Comparison of ENCODE assay signal across 13 cellular contexts in genomic region chr3:149385617-149386298, GRCh38. TPM values are rescaled to one million over a fixed set of nuclear protein-coding genes. Genes with fewer than 3 reads are reported as not detected.
DNase-seq lines count a peak whose midpoint lies in the region; ATAC-seq, FAIRE-seq and TF ChIP-seq lines count a peak whose summit lies in the region.
"Had no signal": no experiment of that assay in that cellular context is flagged by ENCODE, and none has a peak within 500 bp of the region (broad histone marks: within the 10 kb centered on the region; RNA-seq: fewer than 3 reads in every experiment).

No MANE protein-coding gene starts in this region.

- in situ Hi-C loops in HepG2 (cut with HindIII; ENCODE audit: extremely low pct_ligation_motif_present, low pct_unique_long_range_greater_than_20kb) = no loop called here

- 0% methylated on average over 7 of the region's 7 CpGs for whole genome bisulfite sequencing in HepG2 (ENCODE audit: low lambda C conversion rate)

- no peak for TF ChIP-seq CTCF in Calu3 (IDR thresholded peaks at IDR 0.05; ENCODE audit: unreplicated experiment)
- TF ChIP-seq CTCF in HepG2 (CRISPR knock-in tag; IDR thresholded peaks at IDR 0.05) = no peak

- H3K4me3 ChIP-seq in HepG2 (replicated peaks in 1 of 3; ENCODE audit: insufficient read depth in 1 of 3, low read depth in 2 of 3, low read length in 3 of 3) (peak overlapping the region; percentile 42 to 69 (median 66); a peak in 5 of 6 replicates), skeletal muscle satellite cell (ENCODE audit: low read length) (peak overlapping the region; percentile 26)

- DNase-seq in Calu3 = peak; percentile 69
- DNase-seq in HepG2 (ENCODE audit: low spot score) = peak; percentile 98
- no peak for DNase-seq in NCI-H1105 treated with DMSO at 0.1 percent for 48 hours (lab: John Stamatoyannopoulos, UW)
- no peak for DNase-seq in dedifferentiated amniotic fluid mesenchymal stem cell (ENCODE audit: extremely low spot score)
- DNase-seq in UCSD-AML1 (lab: John Stamatoyannopoulos, UW; ENCODE audit: unreplicated experiment) = no peak
- DNase-seq: activated naive CD4-positive, alpha-beta T cell treated with Interleukin-2 at 50 U/mL for 16 hours; BE2C; GOT3; NCI-H2171 treated with DMSO at 0.1 percent for 48 hours had no signal

- H3K9ac ChIP-seq in HepG2 (ENCODE audit: insufficient read depth, low read depth, low read length) (peak overlapping the region; percentile 98), skeletal muscle satellite cell (ENCODE audit: low read depth, low read length) (peak overlapping the region; percentile 78)

- peaks cover 92% of the 10 kb centered on the region for H3K4me1 ChIP-seq in HepG2 (ENCODE audit: insufficient read depth, low read length)
- peaks cover 63% of the 10 kb centered on the region for H3K4me1 ChIP-seq in skeletal muscle satellite cell (ENCODE audit: control insufficient read depth, insufficient read depth, low read length)
- H3K4me1 ChIP-seq: BE2C had no signal

- no peaks in the 10 kb centered on the region for H3K27me3 Mint-ChIP-seq in Calu3 (ENCODE audit: unreplicated experiment)

- no peak overlapping the region for H2AFZ ChIP-seq in HepG2 (ENCODE audit: low read length)

- FAIRE-seq in HepG2 (lab: Jason Lieb, UNC) = peak; percentile 97

- peaks cover 29% of the 10 kb centered on the region for H3K79me2 ChIP-seq in HepG2 (ENCODE audit: insufficient read depth, low read length)

- peak overlapping the region; percentile 0 for H3K27ac ChIP-seq in angular gyrus (ENCODE audit: low read depth, low read length)
- H3K27ac ChIP-seq in HepG2 (ENCODE audit: extremely low read length, insufficient read depth, low read length) = peak overlapping the region; percentile 100

- no peaks in the 10 kb centered on the region; a peak in 1 of 5 replicates for H3K27me3 ChIP-seq in HepG2 (ENCODE audit: control insufficient read depth in 1 of 2, insufficient read depth in 2 of 2, low read length in 2 of 2)
- H3K27me3 ChIP-seq in skeletal muscle satellite cell (ENCODE audit: control insufficient read depth, insufficient read depth, low read length) = no peaks in the 10 kb centered on the region
- H3K27me3 ChIP-seq: BE2C had no signal

- ATAC-seq in HepG2 = peak; percentile 53
- no peak for ATAC-seq in HG02970 (IDR thresholded peaks at IDR 0.05; ENCODE audit: low FRiP score, unreplicated experiment)

- no peaks in the 10 kb centered on the region for H4K20me1 ChIP-seq in HepG2 (ENCODE audit: insufficient read depth, low read length)

- no peak for TF ChIP-seq RAD21 in HepG2 (CRISPR knock-in tag; IDR thresholded peaks at IDR 0.05)

- POLR2A ChIA-PET in HepG2 (lab: Yijun Ruan, JAX) = interaction anchor here (1.0 to 8.2 kb wide), 15 partner anchors 10 to 1354 kb away, joined by 3 to 265 read pairs (median 8); partner anchors contain the start of genes HPS3, TM4SF1 and TM4SF4

- H3K4me2 ChIP-seq in HepG2 (ENCODE audit: low read depth, low read length) (peak overlapping the region; percentile 91), skeletal muscle satellite cell (ENCODE audit: low read length) (peak overlapping the region; percentile 70)

- peak; percentile 82 to 99 for TF ChIP-seq POLR2A in HepG2 (IDR thresholded peaks at IDR 0.05; ENCODE audit: insufficient read depth in 1 of 2, low read depth in 2 of 2, low read length in 2 of 2)

- peak overlapping the region; percentile 97 for H3K27ac Mint-ChIP-seq in Calu3 (ENCODE audit: unreplicated experiment)

- BruUV-seq in Calu3 (replicated peaks; lab: Mats Ljungman, UMichigan) = no TSS peak
- no TSS peak for BruUV-seq in HepG2 (replicated peaks; lab: Mats Ljungman, UMichigan)

- CTCF ChIA-PET in Calu3 (lab: Charles Lee) (interaction anchor here (0.7 to 3.5 kb wide), 10 partner anchors 8 to 265 kb away, joined by 3 to 23 read pairs (median 4); partner anchors contain the start of genes TM4SF1 and TM4SF4), HepG2 (lab: Yijun Ruan, JAX; ENCODE audit: low intra/inter-chr PET ratio, low total read pairs) (interaction anchor here (0.9 kb wide), 1 partner anchor 8 kb away, joined by 3 read pairs; no protein-coding TSS in a partner anchor)

- intact Hi-C loops in Calu3 (cut with micrococcal nuclease; ENCODE audit: unreplicated experiment) (loop anchor here (1.0 to 10.0 kb wide), 4 partner anchors 13 to 269 kb away; partner anchors contain the start of gene WWTR1), HepG2 (cut with micrococcal nuclease; ENCODE audit: unreplicated experiment) (loop anchor here (1.0 to 5.0 kb wide), 3 partner anchors 8 to 163 kb away; partner anchors contain the start of genes CP and TM4SF1)

- H3K4me3 Mint-ChIP-seq in Calu3 (ENCODE audit: low read depth, unreplicated experiment) = peak overlapping the region; percentile 59

- peaks cover 86% of the 10 kb centered on the region for H3K4me1 Mint-ChIP-seq in Calu3 (ENCODE audit: low read depth, unreplicated experiment)

- H3K9me3 ChIP-seq in HepG2 (ENCODE audit: low read length) (no peaks in the 10 kb centered on the region), skeletal muscle satellite cell (replicated peaks; ENCODE audit: low read length) (no peaks in the 10 kb centered on the region)
- H3K9me3 ChIP-seq: BE2C had no signal

- H3K9me3 Mint-ChIP-seq in Calu3 (ENCODE audit: low read depth, unreplicated experiment) = no peaks in the 10 kb centered on the region

- no peaks in the 10 kb centered on the region for H3K36me3 ChIP-seq in HepG2 (replicated peaks in 1 of 2; ENCODE audit: control insufficient read depth in 1 of 2, insufficient read depth in 2 of 2, low read length in 2 of 2)
- H3K36me3 ChIP-seq in skeletal muscle satellite cell (ENCODE audit: insufficient read depth, low read length) = no peaks in the 10 kb centered on the region
- H3K36me3 ChIP-seq: BE2C had no signal

- TF ChIP-seq EP300 in HepG2 (IDR thresholded peaks at IDR 0.05; ENCODE audit: low read depth in 2 of 2, low read length in 2 of 2) (no peak), HepG2 (CRISPR knock-in tag; IDR thresholded peaks at IDR 0.05; ENCODE audit: borderline replicate concordance) (no peak; the same call in 1 of the 2 replicates)

- peaks cover 62% of the 10 kb centered on the region for H3K36me3 Mint-ChIP-seq in Calu3 (ENCODE audit: insufficient read depth, unreplicated experiment)

TF ChIP-seq in HepG2, 621 proteins besides CTCF, POLR2A, EP300 and RAD21 (continues in another document):
- TF ChIP-seq HOXD1 (CRISPR knock-in tag; IDR thresholded peaks at IDR 0.05) (no peak), ZFP1 (CRISPR knock-in tag; IDR thresholded peaks at IDR 0.05) (0 out of 2 replicates have a peak, but pooled peaks have one; percentile 36)

RNA-seq across cellular contexts. Expression of gene TM4SF1, which starts 8.3 kb away (rescaled TPM):
- total RNA-seq in Calu3 (2022) = 919 and 981 TPM in 2 replicates
- 226 and 431 TPM in 2 replicates for total RNA-seq in HepG2 (2016; rRNA removed; fragmentation: Illumina TruSeq; extraction: Trizol)
- total RNA-seq in HepG2 (2016; cell fraction: cytosol; rRNA removed; fragmentation: Illumina TruSeq; extraction: Trizol; ENCODE audit: low read depth) = 208 and 219 TPM in 2 replicates
- total RNA-seq in HepG2 (2016; cell fraction: insoluble cytoplasmic fraction; rRNA removed; fragmentation: Illumina TruSeq; extraction: Trizol) = 231 and 434 TPM in 2 replicates
- 245 and 253 TPM in 2 replicates for total RNA-seq in HepG2 (2016; cell fraction: membrane; rRNA removed; fragmentation: Illumina TruSeq; extraction: Trizol)
- total RNA-seq in HepG2 (2016; cell fraction: nucleus; rRNA removed; fragmentation: Illumina TruSeq; extraction: Trizol) = 420 and 443 TPM in 2 replicates
- polyA plus RNA-seq in HepG2 (2011; rRNA removed) = 1,198 and 1,359 TPM in 2 replicates
- 1,424 and 1,669 TPM in 2 replicates for polyA plus RNA-seq in HepG2 (2011; cell fraction: cytosol; rRNA removed)
- 327 and 438 TPM in 2 replicates for polyA plus RNA-seq in HepG2 (2011; cell fraction: nucleus; rRNA removed)
- polyA plus RNA-seq in HepG2 (2012) = 451 and 486 TPM in 2 replicates
- polyA plus RNA-seq in HepG2 (2016; cell fraction: cytosol; fragmentation: Illumina TruSeq; extraction: Trizol; ENCODE audit: low read depth) = 115 and 136 TPM in 2 replicates
- 218 and 233 TPM in 2 replicates for polyA plus RNA-seq in HepG2 (2016; cell fraction: insoluble cytoplasmic fraction; fragmentation: Illumina TruSeq; extraction: Trizol; ENCODE audit: low read depth)
- 148 and 158 TPM in 2 replicates for polyA plus RNA-seq in HepG2 (2016; cell fraction: membrane; fragmentation: Illumina TruSeq; extraction: Trizol; ENCODE audit: low read depth)
- polyA plus RNA-seq in HepG2 (2016; cell fraction: nucleus; fragmentation: Illumina TruSeq; extraction: Trizol; ENCODE audit: insufficient read depth, low read depth) = 564 and 601 TPM in 2 replicates
- polyA minus RNA-seq in HepG2 (2011; rRNA and poly(A)+ RNA removed; ENCODE audit: low replicate concordance) = 1,057 and 2,299 TPM in 2 replicates
- polyA minus RNA-seq in HepG2 (2011; cell fraction: cytosol; rRNA and poly(A)+ RNA removed) = 560 and 611 TPM in 2 replicates
- 379 and 448 TPM in 2 replicates for polyA minus RNA-seq in HepG2 (2011; cell fraction: nucleus; rRNA and poly(A)+ RNA removed)
- total RNA-seq in skeletal muscle satellite cell (2012; rRNA removed) = 279 and 440 TPM in 2 replicates
- total RNA-seq: OCI-LY7 had no signal

RNA-seq across cellular contexts. Expression of gene TM4SF18, which starts 52.3 kb away (rescaled TPM):
- total RNA-seq in Calu3 (2022) (0.21 TPM in 1 of 2 replicates, not detected in the other), HepG2 (2016; rRNA removed; fragmentation: Illumina TruSeq; extraction: Trizol) (not detected in 2 replicates)
- total RNA-seq in HepG2 (2016; cell fraction: cytosol; rRNA removed; fragmentation: Illumina TruSeq; extraction: Trizol; ENCODE audit: low read depth) = not detected in 2 replicates
- not detected in 2 replicates for total RNA-seq in HepG2 (2016; cell fraction: insoluble cytoplasmic fraction; rRNA removed; fragmentation: Illumina TruSeq; extraction: Trizol)
- total RNA-seq in HepG2 (2016; cell fraction: membrane; rRNA removed; fragmentation: Illumina TruSeq; extraction: Trizol) = not detected in 2 replicates
- not detected in 2 replicates for total RNA-seq in HepG2 (2016; cell fraction: nucleus; rRNA removed; fragmentation: Illumina TruSeq; extraction: Trizol)
- polyA plus RNA-seq in HepG2 (2011; rRNA removed) = 0.15 and 0.25 TPM in 2 replicates
- 0.03 and 0.11 TPM in 2 replicates for polyA plus RNA-seq in HepG2 (2011; cell fraction: cytosol; rRNA removed)
- not detected in 2 replicates for polyA plus RNA-seq in HepG2 (2011; cell fraction: nucleus; rRNA removed)
- polyA plus RNA-seq in HepG2 (2012) = 0.08 TPM in 1 of 2 replicates, not detected in the other
- not detected in 2 replicates for polyA plus RNA-seq in HepG2 (2016; cell fraction: cytosol; fragmentation: Illumina TruSeq; extraction: Trizol; ENCODE audit: low read depth)
- polyA plus RNA-seq in HepG2 (2016; cell fraction: insoluble cytoplasmic fraction; fragmentation: Illumina TruSeq; extraction: Trizol; ENCODE audit: low read depth) = not detected in 2 replicates
- not detected in 2 replicates for polyA plus RNA-seq in HepG2 (2016; cell fraction: membrane; fragmentation: Illumina TruSeq; extraction: Trizol; ENCODE audit: low read depth)
- polyA plus RNA-seq in HepG2 (2016; cell fraction: nucleus; fragmentation: Illumina TruSeq; extraction: Trizol; ENCODE audit: insufficient read depth, low read depth) = not detected in 2 replicates
- not detected in 2 replicates for polyA minus RNA-seq in HepG2 (2011; rRNA and poly(A)+ RNA removed; ENCODE audit: low replicate concordance)
- not detected in 2 replicates for polyA minus RNA-seq in HepG2 (2011; cell fraction: cytosol; rRNA and poly(A)+ RNA removed)
- polyA minus RNA-seq in HepG2 (2011; cell fraction: nucleus; rRNA and poly(A)+ RNA removed) = not detected in 2 replicates
- total RNA-seq in skeletal muscle satellite cell (2012; rRNA removed) = 0.51 TPM in 1 of 2 replicates, not detected in the other
- total RNA-seq: OCI-LY7 had no signal

Comparison
In these comparisons a context has a peak if more than half of its experiments do, and no peak if none do; other contexts are left out.
1. DNase-seq: peak in Calu3 (single experiment) and HepG2 (single experiment); none in NCI-H1105 treated with DMSO at 0.1 percent for 48 hours (single experiment), dedifferentiated amniotic fluid mesenchymal stem cell (single experiment) and UCSD-AML1 (single experiment).